37 cellular contexts compared by ENCODE assay signal in genomic region chr4:91422011-91422410, GRCh38.
"Had no signal": no experiment of that assay in that cellular context is flagged by ENCODE, and none has a peak within 500 bp of the region (broad histone marks: within the 10 kb centered on the region; RNA-seq: fewer than 3 reads in every experiment).

No MANE protein-coding gene starts in this region.

- H3K27ac ChIP-seq: ascending aorta, cardiac muscle cell, VCaP had no signal

- H3K4me3 ChIP-seq: ascending aorta, cardiac muscle cell had no signal

- ATAC-seq: activated CD8-positive, alpha-beta memory T cell treated with anti-CD3 and anti-CD28 coated beads, Interleukin-2, amount 10 ng/mL, durations not matched to agents 7 days and 5 days; activated CD8-positive, alpha-beta T cell treated with anti-CD3 and anti-CD28 coated beads, Interleukin-2, amount 10 ng/mL, durations not matched to agents 7 days and 5 days; activated naive CD8-positive, alpha-beta T cell treated with anti-CD3 and anti-CD28 coated beads, Interleukin-2, amount 50 U/mL, for 24 hours; T-cell had no signal

- H3K27me3 Mint-ChIP-seq: activated B cell treated with CpG ODN at 0.5 μM for 24 hours; activated CD4-positive, alpha-beta memory T cell treated with anti-CD3 and anti-CD28 coated beads for 36 hours; activated CD4-positive, alpha-beta T cell treated with anti-CD3 and anti-CD28 coated beads, Interleukin-2, amount 10 ng/mL, durations not matched to agents 24 days and 14 days; activated CD8-positive, alpha-beta memory T cell treated with anti-CD3 and anti-CD28 coated beads, Interleukin-2, amount 10 ng/mL, durations not matched to agents 7 days and 5 days; activated naive CD4-positive, alpha-beta T cell treated with anti-CD3 and anti-CD28 coated beads, Interleukin-2, amount 10 ng/mL, durations not matched to agents 7 days and 5 days; activated naive CD4-positive, alpha-beta T cell treated with anti-CD3 and anti-CD28 coated beads, Interleukin-2, amount 50 U/mL, for 24 hours; activated naive CD8-positive, alpha-beta T cell; activated naive CD8-positive, alpha-beta T cell treated with anti-CD3 and anti-CD28 coated beads, Interleukin-2, amount 10 ng/mL, durations not matched to agents 7 days and 5 days; activated naive CD8-positive, alpha-beta T cell treated with anti-CD3 and anti-CD28 coated beads, Interleukin-2, amount 50 U/mL, for 24 hours; activated T-cell treated with anti-CD3 and anti-CD28 coated beads, Interleukin-2, amount 50 U/mL, for 24 hours; brain; central memory CD8-positive, alpha-beta T cell; T-cell had no signal

- H3K27me3 ChIP-seq: ascending aorta, cardiac muscle cell had no signal

- H3K27ac Mint-ChIP-seq: activated B cell treated with CpG ODN at 0.5 μM for 24 hours; activated CD4-positive, alpha-beta memory T cell treated with anti-CD3 and anti-CD28 coated beads for 36 hours; activated CD4-positive, alpha-beta T cell treated with anti-CD3 and anti-CD28 coated beads, Interleukin-2, amount 10 ng/mL, durations not matched to agents 24 days and 14 days; activated CD8-positive, alpha-beta memory T cell treated with anti-CD3 and anti-CD28 coated beads, Interleukin-2, amount 10 ng/mL, durations not matched to agents 7 days and 5 days; activated CD8-positive, alpha-beta T cell treated with anti-CD3 and anti-CD28 coated beads, Interleukin-2, amount 10 ng/mL, durations not matched to agents 7 days and 5 days; activated naive CD4-positive, alpha-beta T cell treated with anti-CD3 and anti-CD28 coated beads, Interleukin-2, amount 10 ng/mL, durations not matched to agents 7 days and 5 days; activated naive CD4-positive, alpha-beta T cell treated with anti-CD3 and anti-CD28 coated beads, Interleukin-2, amount 50 U/mL, for 24 hours; activated naive CD8-positive, alpha-beta T cell; activated naive CD8-positive, alpha-beta T cell treated with anti-CD3 and anti-CD28 coated beads, Interleukin-2, amount 10 ng/mL, durations not matched to agents 7 days and 5 days; activated naive CD8-positive, alpha-beta T cell treated with anti-CD3 and anti-CD28 coated beads, Interleukin-2, amount 50 U/mL, for 24 hours; activated T-cell treated with anti-CD3 and anti-CD28 coated beads, Interleukin-2, amount 50 U/mL, for 24 hours; activated T-helper 2 cell treated with anti-CD3 and anti-CD28 coated beads, Interferon-gamma antibody, Interleukin-2, Interleukin-4, amounts not matched to agents 10 μg/mL and 5 μg/mL and 100 μg/mL, durations not matched to agents 14 hours and 24 hours and 36 hours; brain; T-cell; T-helper 2 cell treated with Interferon-gamma antibody and Interleukin-4, amounts not matched to agents 5 μg/mL and 100 μg/mL, for 36 hours had no signal

- DNase-seq: activated B cell treated with CpG ODN at 0.5 μM for 24 hours; activated CD4-positive, alpha-beta memory T cell treated with anti-CD3 and anti-CD28 coated beads for 36 hours; activated CD4-positive, alpha-beta T cell treated with anti-CD3 and anti-CD28 coated beads for 4 hours; activated CD4-positive, alpha-beta T cell treated with anti-CD3 and anti-CD28 coated beads, Interleukin-2, amount 10 ng/mL, durations not matched to agents 24 days and 14 days; activated CD4-positive, alpha-beta T cell treated with anti-CD3 and anti-CD28 coated beads, Interleukin-2, amount 50 U/mL, for 1 hour; activated CD4-positive, alpha-beta T cell treated with anti-CD3 and anti-CD28 coated beads, Interleukin-2, amount 50 U/mL, for 4 hours; activated CD4-positive, CD25-positive, alpha-beta regulatory T cell treated with anti-CD3 and anti-CD28 coated beads, Interleukin-2, amount 50 U/mL, for 72 hours; activated CD8-positive, alpha-beta memory T cell treated with anti-CD3 and anti-CD28 coated beads for 24 hours; activated CD8-positive, alpha-beta memory T cell treated with anti-CD3 and anti-CD28 coated beads, Interleukin-2, amount 10 ng/mL, durations not matched to agents 7 days and 5 days; activated CD8-positive, alpha-beta memory T cell treated with anti-CD3 and anti-CD28 coated beads, Interleukin-2, amount 50 U/mL, for 48 hours; activated CD8-positive, alpha-beta T cell treated with anti-CD3 and anti-CD28 coated beads, Interleukin-2, amount 10 ng/mL, durations not matched to agents 7 days and 5 days; activated effector memory CD4-positive, alpha-beta T cell treated with Interleukin-2 at 50 U/mL for 16 hours; activated gamma-delta T cell; activated naive CD4-positive, alpha-beta T cell treated with anti-CD3 and anti-CD28 coated beads, Interleukin-2, amount 10 ng/mL, durations not matched to agents 7 days and 5 days; activated naive CD4-positive, alpha-beta T cell treated with Interleukin-2 at 50 U/mL for 16 hours; activated naive CD8-positive, alpha-beta T cell treated with anti-CD3 and anti-CD28 coated beads, Interleukin-2, amount 10 ng/mL, durations not matched to agents 7 days and 5 days; activated naive CD8-positive, alpha-beta T cell treated with anti-CD3 and anti-CD28 coated beads, Interleukin-2, amount 50 U/mL, for 24 hours; activated T-cell treated with anti-CD3 and anti-CD28 coated beads, Interleukin-2, amount 50 U/mL, for 24 hours; activated T-cell treated with anti-CD3 and anti-CD28 coated beads, Interleukin-2, amount 50 U/mL, for 48 hours; amygdala; anterior cingulate cortex; caudate nucleus; cerebellar nuclear complex; T-cell; T-helper 2 cell; T-helper 9 cell had no signal

- H3K36me3 ChIP-seq: ascending aorta, cardiac muscle cell had no signal

- H3K36me3 Mint-ChIP-seq: activated CD4-positive, alpha-beta memory T cell treated with anti-CD3 and anti-CD28 coated beads for 36 hours; activated CD8-positive, alpha-beta memory T cell treated with anti-CD3 and anti-CD28 coated beads, Interleukin-2, amount 10 ng/mL, durations not matched to agents 7 days and 5 days; activated naive CD4-positive, alpha-beta T cell treated with anti-CD3 and anti-CD28 coated beads, Interleukin-2, amount 10 ng/mL, durations not matched to agents 7 days and 5 days; activated naive CD4-positive, alpha-beta T cell treated with anti-CD3 and anti-CD28 coated beads, Interleukin-2, amount 50 U/mL, for 24 hours; activated naive CD8-positive, alpha-beta T cell; activated naive CD8-positive, alpha-beta T cell treated with anti-CD3 and anti-CD28 coated beads, Interleukin-2, amount 10 ng/mL, durations not matched to agents 7 days and 5 days; T-cell had no signal

- FAIRE-seq: bronchial epithelial cell, TTC549 had no signal

- H3K4me3 Mint-ChIP-seq: activated B cell treated with CpG ODN at 0.5 μM for 24 hours; activated CD4-positive, alpha-beta memory T cell treated with anti-CD3 and anti-CD28 coated beads for 36 hours; activated CD4-positive, alpha-beta T cell treated with anti-CD3 and anti-CD28 coated beads, Interleukin-2, amount 10 ng/mL, durations not matched to agents 24 days and 14 days; activated CD8-positive, alpha-beta memory T cell treated with anti-CD3 and anti-CD28 coated beads, Interleukin-2, amount 10 ng/mL, durations not matched to agents 7 days and 5 days; activated CD8-positive, alpha-beta T cell treated with anti-CD3 and anti-CD28 coated beads, Interleukin-2, amount 10 ng/mL, durations not matched to agents 7 days and 5 days; activated naive CD4-positive, alpha-beta T cell treated with anti-CD3 and anti-CD28 coated beads, Interleukin-2, amount 10 ng/mL, durations not matched to agents 7 days and 5 days; activated naive CD4-positive, alpha-beta T cell treated with anti-CD3 and anti-CD28 coated beads, Interleukin-2, amount 50 U/mL, for 24 hours; activated naive CD8-positive, alpha-beta T cell; activated naive CD8-positive, alpha-beta T cell treated with anti-CD3 and anti-CD28 coated beads, Interleukin-2, amount 10 ng/mL, durations not matched to agents 7 days and 5 days; activated naive CD8-positive, alpha-beta T cell treated with anti-CD3 and anti-CD28 coated beads, Interleukin-2, amount 50 U/mL, for 24 hours; activated T-cell treated with anti-CD3 and anti-CD28 coated beads, Interleukin-2, amount 50 U/mL, for 24 hours; brain; central memory CD8-positive, alpha-beta T cell; T-cell; T-helper 2 cell treated with Interferon-gamma antibody and Interleukin-4, amounts not matched to agents 5 μg/mL and 100 μg/mL, for 36 hours had no signal

- H3K4me1 Mint-ChIP-seq: activated B cell treated with CpG ODN at 0.5 μM for 24 hours; activated CD4-positive, alpha-beta T cell treated with anti-CD3 and anti-CD28 coated beads, Interleukin-2, amount 10 ng/mL, durations not matched to agents 24 days and 14 days; activated CD8-positive, alpha-beta memory T cell treated with anti-CD3 and anti-CD28 coated beads, Interleukin-2, amount 10 ng/mL, durations not matched to agents 7 days and 5 days; activated naive CD4-positive, alpha-beta T cell treated with anti-CD3 and anti-CD28 coated beads, Interleukin-2, amount 10 ng/mL, durations not matched to agents 7 days and 5 days; activated naive CD4-positive, alpha-beta T cell treated with anti-CD3 and anti-CD28 coated beads, Interleukin-2, amount 50 U/mL, for 24 hours; activated naive CD8-positive, alpha-beta T cell treated with anti-CD3 and anti-CD28 coated beads, Interleukin-2, amount 10 ng/mL, durations not matched to agents 7 days and 5 days; activated naive CD8-positive, alpha-beta T cell treated with anti-CD3 and anti-CD28 coated beads, Interleukin-2, amount 50 U/mL, for 24 hours; brain; central memory CD8-positive, alpha-beta T cell; T-cell had no signal

- H3K4me1 ChIP-seq: ascending aorta had no signal
